ENCODE assay signal across 21 cellular contexts in genomic region chr15:56839641-56840040, GRCh38.
A peak's percentile ranks its signal among the peaks of the same experiment; 100 is the strongest.
DNase-seq lines count a peak whose midpoint lies in the region; ATAC-seq, FAIRE-seq and TF ChIP-seq lines count a peak whose summit lies in the region.
"Had no signal": no experiment of that assay in that cellular context is flagged by ENCODE, and none has a peak within 500 bp of the region (broad histone marks: within the 10 kb centered on the region; RNA-seq: fewer than 3 reads in every experiment).

No MANE protein-coding gene starts in this region.

- H3F3A ChIP-seq in PC-3 (ENCODE audit: low read length, unreplicated experiment): no peaks in the 10 kb centered on the region

- no peak overlapping the region for H3K27ac Mint-ChIP-seq in MCF 10A (ENCODE audit: low read depth, unreplicated experiment)
- H3K27ac Mint-ChIP-seq in activated T-helper 17 cell treated with anti-CD3 and anti-CD28 coated beads, Interleukin-2, amount 50 U/mL, for 72 hours: no peak overlapping the region
- H3K27ac Mint-ChIP-seq: CD4-positive, CD25-positive, alpha-beta regulatory T cell had no signal

- CTCF ChIA-PET in mammary epithelial cell (lab: Charles Lee; ENCODE audit: low non-redundant PET) (no interaction called here), MCF 10A (lab: Yijun Ruan, JAX) (interaction anchor here (0.7 kb wide), 1 partner anchor 687 kb away, joined by 3 read pairs; no protein-coding TSS in a partner anchor), PC-3 (lab: Charles Lee) (no interaction called here)

- peak; percentile 37 for FAIRE-seq in urothelium cell line (lab: Jason Lieb, UNC)
- FAIRE-seq: G401.6, GM12892, H54 had no signal

- H3K79me2 ChIP-seq in mammary epithelial cell (ENCODE audit: insufficient read depth, low read length) (no peaks in the 10 kb centered on the region), PC-3 (ENCODE audit: low read length) (no peaks in the 10 kb centered on the region)

- dilution Hi-C loops in mammary epithelial cell (cut with HindIII; ENCODE audit: low sequenced_read_pairs): no loop called here

- in situ Hi-C loops in mammary epithelial cell (cut with MboI; ENCODE audit: low sequenced_read_pairs in 2 of 2): no loop called here

- ATAC-seq in activated T-helper 17 cell treated with anti-CD3 and anti-CD28 coated beads, Interleukin-2, amount 50 U/mL, for 72 hours (replicated peaks): no peak
- ATAC-seq in PC-3: no peak
- ATAC-seq: HCT116 had no signal

- H3K9me3 ChIP-seq in mammary epithelial cell (replicated peaks; ENCODE audit: insufficient read depth, low read length) (no peaks in the 10 kb centered on the region), PC-3 (ENCODE audit: low read length) (no peaks in the 10 kb centered on the region)

- H3K27ac ChIP-seq in mammary epithelial cell (ENCODE audit: insufficient read depth, low read depth, low read length) (no peak overlapping the region), PC-3 (ENCODE audit: low read length) (no peak overlapping the region)
- H3K27ac ChIP-seq: 22Rv1; BLaER1 treated with 17β-estradiol and CSF1 and Interleukin-3, amounts not matched to agents 10 nM and 100 nM; GM23248; HL-60 had no signal

- H3K9ac ChIP-seq in mammary epithelial cell (ENCODE audit: insufficient read depth, low read length): no peak overlapping the region
- no peak overlapping the region for H3K9ac ChIP-seq in PC-3 (ENCODE audit: low read length)
- H3K9ac ChIP-seq: BLaER1 treated with 17β-estradiol and CSF1 and Interleukin-3, amounts not matched to agents 10 nM and 100 nM; GM23248 had no signal

- H3K4me1 ChIP-seq in mammary epithelial cell (ENCODE audit: insufficient read depth, low read length) (no peaks in the 10 kb centered on the region), PC-3 (ENCODE audit: insufficient read depth, low read length) (no peaks in the 10 kb centered on the region)

- TF ChIP-seq CTCF in mammary epithelial cell (conservative IDR thresholded peaks at IDR 0.05 in 1 of 2, IDR thresholded peaks at IDR 0.05 in 1 of 2; ENCODE audit: extremely low read depth in 1 of 2, insufficient read depth in 1 of 2, low read depth in 1 of 2, low read length in 2 of 2) (no peak), MCF 10A (IDR thresholded peaks at IDR 0.05; ENCODE audit: unreplicated experiment) (no peak), PC-3 (conservative IDR thresholded peaks at IDR 0.05; ENCODE audit: low read depth, low read length) (no peak)

- H3K27me3 ChIP-seq in mammary epithelial cell (ENCODE audit: insufficient read depth, low read length): no peaks in the 10 kb centered on the region
- no peaks in the 10 kb centered on the region for H3K27me3 ChIP-seq in PC-3 (ENCODE audit: low read length)
- H3K27me3 ChIP-seq: BLaER1 treated with 17β-estradiol and CSF1 and Interleukin-3, amounts not matched to agents 10 nM and 100 nM had no signal

- H3K27me3 Mint-ChIP-seq in MCF 10A (ENCODE audit: insufficient read depth, unreplicated experiment): no peaks in the 10 kb centered on the region
- H3K27me3 Mint-ChIP-seq in activated T-helper 17 cell treated with anti-CD3 and anti-CD28 coated beads, Interleukin-2, amount 50 U/mL, for 72 hours: no peaks in the 10 kb centered on the region

- H3K9me2 ChIP-seq in PC-3 (replicated peaks; ENCODE audit: low read length): no peaks in the 10 kb centered on the region

- POLR2A ChIA-PET in MCF 10A (lab: Yijun Ruan, JAX) (no interaction called here), PC-3 (lab: Charles Lee; ENCODE audit: unreplicated experiment) (no interaction called here)

- no peak overlapping the region for H3K4me2 ChIP-seq in mammary epithelial cell (ENCODE audit: insufficient read depth, low read depth, low read length)
- H3K4me2 ChIP-seq in PC-3 (ENCODE audit: low read length): no peak overlapping the region

- H4K20me1 ChIP-seq in mammary epithelial cell (ENCODE audit: insufficient read depth, low read length) (no peaks in the 10 kb centered on the region), PC-3 (ENCODE audit: low read length) (no peaks in the 10 kb centered on the region)
- H4K20me1 ChIP-seq: BLaER1 treated with 17β-estradiol and CSF1 and Interleukin-3, amounts not matched to agents 10 nM and 100 nM had no signal

- intact Hi-C loops in mammary epithelial cell (cut with micrococcal nuclease) (no loop called here), MCF 10A (cut with micrococcal nuclease) (no loop called here), PC-3 (cut with micrococcal nuclease) (no loop called here)

- no peaks in the 10 kb centered on the region for H3K36me3 Mint-ChIP-seq in MCF 10A (ENCODE audit: insufficient read depth, unreplicated experiment)
- no peaks in the 10 kb centered on the region for H3K36me3 Mint-ChIP-seq in activated T-helper 17 cell treated with anti-CD3 and anti-CD28 coated beads, Interleukin-2, amount 50 U/mL, for 72 hours (ENCODE audit: low read depth)

- DNase-seq in mammary epithelial cell (peak; percentile 52), MCF 10A (ENCODE audit: unreplicated experiment) (no peak), HT1080 (ENCODE audit: low read depth) (peak; percentile 7), RPMI7951 (ENCODE audit: low read depth) (peak; percentile 24), urothelium cell line (ENCODE audit: low spot score) (no peak), PC-3 (no peak), SW 1271 (lab: John Stamatoyannopoulos, UW) (no peak)
- DNase-seq: AML-193, Calu3, DMS 273 treated with DMSO at 0.1 percent for 48 hours, EL, GM23248 had no signal

- H3K36me3 ChIP-seq in mammary epithelial cell (ENCODE audit: insufficient read depth, low read length) (no peaks in the 10 kb centered on the region), PC-3 (ENCODE audit: low read depth, low read length) (no peaks in the 10 kb centered on the region)
- H3K36me3 ChIP-seq: BLaER1 treated with 17β-estradiol and CSF1 and Interleukin-3, amounts not matched to agents 10 nM and 100 nM had no signal

- H3K4me1 Mint-ChIP-seq in MCF 10A (ENCODE audit: insufficient read depth, unreplicated experiment): no peaks in the 10 kb centered on the region
- no peaks in the 10 kb centered on the region for H3K4me1 Mint-ChIP-seq in activated T-helper 17 cell treated with anti-CD3 and anti-CD28 coated beads, Interleukin-2, amount 50 U/mL, for 72 hours

- no peak overlapping the region for H3K4me3 Mint-ChIP-seq in MCF 10A (ENCODE audit: unreplicated experiment)
- no peak overlapping the region for H3K4me3 Mint-ChIP-seq in activated T-helper 17 cell treated with anti-CD3 and anti-CD28 coated beads, Interleukin-2, amount 50 U/mL, for 72 hours
- H3K4me3 Mint-ChIP-seq: CD4-positive, CD25-positive, alpha-beta regulatory T cell had no signal

- no peak overlapping the region for H2AFZ ChIP-seq in mammary epithelial cell (ENCODE audit: low read depth, low read length)
- no peak overlapping the region for H2AFZ ChIP-seq in PC-3 (ENCODE audit: low read length)
- H2AFZ ChIP-seq: GM23248 had no signal

- H3K4me3 ChIP-seq in mammary epithelial cell (replicated peaks in 1 of 3; ENCODE audit: insufficient read depth in 1 of 3, low read depth in 2 of 3, low read length in 3 of 3) (no peak overlapping the region), PC-3 (ENCODE audit: low read length) (no peak overlapping the region)
- H3K4me3 ChIP-seq: BLaER1 treated with 17β-estradiol and CSF1 and Interleukin-3, amounts not matched to agents 10 nM and 100 nM; GM23248 had no signal

- BruUV-seq in mammary epithelial cell (replicated peaks; lab: Mats Ljungman, UMichigan) (no TSS peak), MCF 10A (replicated peaks; lab: Mats Ljungman, UMichigan) (no TSS peak), PC-3 (replicated peaks; lab: Mats Ljungman, UMichigan) (no TSS peak)

- H3K9me3 Mint-ChIP-seq in MCF 10A (ENCODE audit: unreplicated experiment): no peaks in the 10 kb centered on the region
- no peaks in the 10 kb centered on the region for H3K9me3 Mint-ChIP-seq in activated T-helper 17 cell treated with anti-CD3 and anti-CD28 coated beads, Interleukin-2, amount 50 U/mL, for 72 hours

Comparison
In these comparisons a context has a peak if more than half of its experiments do, and no peak if none do; other contexts are left out.
1. DNase-seq: peak in mammary epithelial cell (single experiment), HT1080 (single experiment) and RPMI7951 (single experiment); none in MCF 10A (single experiment), urothelium cell line (single experiment), PC-3 (single experiment) and SW 1271 (0 of 2).